ENCODE assay signal across 8 cellular contexts in the genomic region with DNA sequence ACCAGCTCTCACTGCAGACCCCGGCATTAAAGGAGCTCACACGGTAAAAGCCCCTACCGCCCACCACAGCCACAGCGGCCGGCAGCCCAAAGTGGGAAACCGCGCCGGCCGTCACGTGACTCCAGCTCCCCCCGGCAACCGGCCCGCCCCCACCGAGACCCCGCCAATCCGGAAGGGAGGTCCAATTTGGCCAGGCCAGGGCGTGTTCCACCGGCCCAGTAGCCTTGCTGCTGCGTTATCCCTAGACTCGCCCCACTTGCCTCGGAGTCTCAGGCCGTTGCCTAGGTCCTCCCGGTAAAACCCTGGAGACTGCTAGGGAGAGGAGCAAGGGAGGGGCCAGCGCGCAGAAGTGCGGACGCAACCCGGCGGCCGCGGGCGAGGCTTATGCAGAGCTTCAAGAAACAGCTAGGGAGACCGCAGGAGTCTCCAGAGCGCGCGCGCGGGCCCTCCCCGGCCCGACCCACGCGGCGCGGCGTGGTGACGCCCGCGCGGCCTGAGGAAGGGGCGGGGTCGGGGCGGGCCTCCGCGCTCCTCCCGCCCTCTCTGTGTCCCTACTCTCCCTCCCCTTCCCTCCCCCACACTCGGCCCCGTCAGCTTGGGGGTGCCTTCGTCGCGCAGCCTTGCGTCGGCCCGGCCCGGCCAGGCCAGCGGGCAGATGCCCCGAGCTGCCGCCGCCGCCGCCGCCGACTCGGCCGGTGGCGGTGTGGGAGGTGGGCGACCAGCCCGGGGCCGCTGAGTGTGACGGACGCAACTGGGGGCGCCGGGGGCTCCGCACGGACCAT. TPM values are rescaled to one million over a fixed set of nuclear protein-coding genes. Genes with fewer than 3 reads are reported as not detected.
DNase-seq lines count a peak whose midpoint lies in the region; ATAC-seq, FAIRE-seq and TF ChIP-seq lines count a peak whose summit lies in the region.

A gene with protein sequence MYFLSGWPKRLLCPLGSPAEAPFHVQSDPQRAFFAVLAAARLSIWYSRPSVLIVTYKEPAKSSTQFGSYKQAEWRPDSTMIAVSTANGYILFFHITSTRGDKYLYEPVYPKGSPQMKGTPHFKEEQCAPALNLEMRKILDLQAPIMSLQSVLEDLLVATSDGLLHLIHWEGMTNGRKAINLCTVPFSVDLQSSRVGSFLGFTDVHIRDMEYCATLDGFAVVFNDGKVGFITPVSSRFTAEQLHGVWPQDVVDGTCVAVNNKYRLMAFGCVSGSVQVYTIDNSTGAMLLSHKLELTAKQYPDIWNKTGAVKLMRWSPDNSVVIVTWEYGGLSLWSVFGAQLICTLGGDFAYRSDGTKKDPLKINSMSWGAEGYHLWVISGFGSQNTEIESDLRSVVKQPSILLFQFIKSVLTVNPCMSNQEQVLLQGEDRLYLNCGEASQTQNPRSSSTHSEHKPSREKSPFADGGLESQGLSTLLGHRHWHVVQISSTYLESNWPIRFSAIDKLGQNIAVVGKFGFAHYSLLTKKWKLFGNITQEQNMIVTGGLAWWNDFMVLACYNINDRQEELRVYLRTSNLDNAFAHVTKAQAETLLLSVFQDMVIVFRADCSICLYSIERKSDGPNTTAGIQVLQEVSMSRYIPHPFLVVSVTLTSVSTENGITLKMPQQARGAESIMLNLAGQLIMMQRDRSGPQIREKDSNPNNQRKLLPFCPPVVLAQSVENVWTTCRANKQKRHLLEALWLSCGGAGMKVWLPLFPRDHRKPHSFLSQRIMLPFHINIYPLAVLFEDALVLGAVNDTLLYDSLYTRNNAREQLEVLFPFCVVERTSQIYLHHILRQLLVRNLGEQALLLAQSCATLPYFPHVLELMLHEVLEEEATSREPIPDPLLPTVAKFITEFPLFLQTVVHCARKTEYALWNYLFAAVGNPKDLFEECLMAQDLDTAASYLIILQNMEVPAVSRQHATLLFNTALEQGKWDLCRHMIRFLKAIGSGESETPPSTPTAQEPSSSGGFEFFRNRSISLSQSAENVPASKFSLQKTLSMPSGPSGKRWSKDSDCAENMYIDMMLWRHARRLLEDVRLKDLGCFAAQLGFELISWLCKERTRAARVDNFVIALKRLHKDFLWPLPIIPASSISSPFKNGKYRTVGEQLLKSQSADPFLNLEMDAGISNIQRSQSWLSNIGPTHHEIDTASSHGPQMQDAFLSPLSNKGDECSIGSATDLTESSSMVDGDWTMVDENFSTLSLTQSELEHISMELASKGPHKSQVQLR (N-terminal part only) (plus strand): TSS at position 578 of the 782 bp plus-strand sequence. CDS start 203 bp downstream, at position 781.

- no peak within 1 kb of the TSS for H2BK5ac ChIP-seq in H9 (ENCODE audit: insufficient read length, low read length)

- H3K23me2 ChIP-seq in H9 (ENCODE audit: insufficient read length, low read depth, low read length, poor library complexity, severe bottlenecking) = peaks cover 11% of the 10 kb centered on the region

- no peak within 1 kb of the TSS for H4K8ac ChIP-seq in H9 (replicated peaks; ENCODE audit: insufficient read length, low read depth, low read length)

- H2BK20ac ChIP-seq in H9 (ENCODE audit: low read depth, low read length, poor library complexity, severe bottlenecking) = no peak within 1 kb of the TSS

- peaks cover 21% of the 10 kb centered on the region for H3F3A ChIP-seq in neural progenitor cell (ENCODE audit: low read depth)

- H2BK15ac ChIP-seq in H9 (ENCODE audit: low read depth, low read length) = no peak within 1 kb of the TSS

- H3K9me3 Mint-ChIP-seq in H9 = no peaks in the 10 kb centered on the region
- H3K9me3 Mint-ChIP-seq in neural progenitor cell = peaks cover 4% of the 10 kb centered on the region

- H4K5ac ChIP-seq in H9 (ENCODE audit: insufficient read length, low read depth, low read length) = no peak within 1 kb of the TSS

- H3K27me3 ChIP-seq in H9 (ENCODE audit: insufficient read depth, low read length) = no peaks in the 10 kb centered on the region
- no peaks in the 10 kb centered on the region for H3K27me3 ChIP-seq in MG63
- no peaks in the 10 kb centered on the region for H3K27me3 ChIP-seq in SJSA1 (replicated peaks)
- H3K27me3 ChIP-seq in foreskin keratinocyte = no peaks in the 10 kb centered on the region
- H3K27me3 ChIP-seq in neural progenitor cell = no peaks in the 10 kb centered on the region
- H3K27me3 ChIP-seq in stomach smooth muscle (ENCODE audit: control insufficient read depth in 1 of 2, insufficient read depth in 2 of 2, low read length in 2 of 2) = no peaks in the 10 kb centered on the region

- peak; percentile 86 for ATAC-seq in foreskin keratinocyte

- H3K4ac ChIP-seq in H9 (ENCODE audit: low read depth, low read length) = no peak within 1 kb of the TSS

- H4K20me1 ChIP-seq in H9 (ENCODE audit: control insufficient read depth, insufficient read depth, insufficient read length) = no peaks in the 10 kb centered on the region
- peaks cover 26% of the 10 kb centered on the region for H4K20me1 ChIP-seq in neural progenitor cell (ENCODE audit: low read depth)

- peak within 1 kb of the TSS; percentile 60 for H3K18ac ChIP-seq in H9 (ENCODE audit: insufficient read length, low read depth, low read length)

- peak within 1 kb of the TSS; percentile 70 for H3K9ac ChIP-seq in H9 (ENCODE audit: extremely low read depth, insufficient read length, low read length)
- peak within 1 kb of the TSS; percentile 71 for H3K9ac ChIP-seq in neural progenitor cell
- peak within 1 kb of the TSS; percentile 74 to 84 for H3K9ac ChIP-seq in stomach smooth muscle (ENCODE audit: low read length in 2 of 2)

- H3K4me3 ChIP-seq in MG63 (peak within 1 kb of the TSS; percentile 61), SJSA1 (peak within 1 kb of the TSS; percentile 90), neural progenitor cell (peak within 1 kb of the TSS; percentile 87), stomach smooth muscle (ENCODE audit: low read length in 2 of 2) (peak within 1 kb of the TSS; percentile 86 to 91)

- no peaks in the 10 kb centered on the region for H3K27me3 Mint-ChIP-seq in H9 (ENCODE audit: low read depth)
- H3K27me3 Mint-ChIP-seq in neural progenitor cell (ENCODE audit: insufficient read depth, low read depth) = peaks cover 3% of the 10 kb centered on the region

- H2AFZ ChIP-seq in H9 (ENCODE audit: low read length) (peak within 1 kb of the TSS; percentile 90), neural progenitor cell (replicated peaks) (peak within 1 kb of the TSS; percentile 90)

- H2AK5ac ChIP-seq in H9 (ENCODE audit: insufficient read length, low read length) = no peak within 1 kb of the TSS

- H3K36me3 Mint-ChIP-seq in H9 (ENCODE audit: insufficient read depth in 1 of 3, low read depth in 3 of 3) (no peaks in the 10 kb centered on the region; a peak in 1 of 7 replicates), neural progenitor cell (peaks cover 3% of the 10 kb centered on the region)

- H3K9me3 ChIP-seq in H9 (ENCODE audit: control insufficient read depth, low read depth, low read length) = no peaks in the 10 kb centered on the region
- no peaks in the 10 kb centered on the region for H3K9me3 ChIP-seq in MG63
- H3K9me3 ChIP-seq in SJSA1 (replicated peaks) = no peaks in the 10 kb centered on the region
- no peaks in the 10 kb centered on the region for H3K9me3 ChIP-seq in neural progenitor cell (ENCODE audit: low read depth)
- no peaks in the 10 kb centered on the region for H3K9me3 ChIP-seq in stomach smooth muscle (ENCODE audit: control insufficient read depth in 2 of 2, low read length in 2 of 2)

- peaks cover under 1% of the 10 kb centered on the region for H3K79me1 ChIP-seq in H9 (ENCODE audit: insufficient read depth, low read depth, low read length, poor library complexity, severe bottlenecking)

- H3K4me2 ChIP-seq in H9 (ENCODE audit: insufficient read depth, insufficient read length, low read length) (peak within 1 kb of the TSS; percentile 97), neural progenitor cell (peak within 1 kb of the TSS; percentile 89)

- H3K14ac ChIP-seq in H9 (ENCODE audit: insufficient read depth, low read length) = peak within 1 kb of the TSS; percentile 62

- no peak within 1 kb of the TSS for H3K56ac ChIP-seq in H9 (ENCODE audit: insufficient read length, low read depth, low read length)

- H3K4me3 Mint-ChIP-seq in H9 (peak within 1 kb of the TSS; percentile 97 to 98), neural progenitor cell (peak within 1 kb of the TSS; percentile 99)

- WGBS in H9 (ENCODE audit: extremely low coverage, insufficient read length, low lambda C conversion rate) = no CpG with 5 or more reads among the region's 84 CpGs

- peak; percentile 23 for FAIRE-seq in G401.6 (lab: Jason Lieb, UNC)

- H3K27ac Mint-ChIP-seq in H9 = peak within 1 kb of the TSS; percentile 80 to 95 (median 90); a peak in 6 of 7 replicates
- H3K27ac Mint-ChIP-seq in neural progenitor cell = peak within 1 kb of the TSS; percentile 98

- H3K4me1 ChIP-seq in H9 (ENCODE audit: insufficient read depth, low read length) (no peaks in the 10 kb centered on the region), SJSA1 (replicated peaks) (peaks cover 41% of the 10 kb centered on the region), foreskin keratinocyte (peaks cover 15% of the 10 kb centered on the region), neural progenitor cell (peaks cover 9% of the 10 kb centered on the region), stomach smooth muscle (ENCODE audit: control insufficient read depth, insufficient read depth, low read length) (peaks cover 10% of the 10 kb centered on the region)

- no peak within 1 kb of the TSS for H2BK120ac ChIP-seq in H9 (ENCODE audit: low read depth, low read length, poor library complexity, severe bottlenecking)

- TF ChIP-seq CTCF in H9 (conservative IDR thresholded peaks at IDR 0.05) (no peak), foreskin keratinocyte (conservative IDR thresholded peaks at IDR 0.05) (peak; percentile 9), neural progenitor cell (IDR thresholded peaks at IDR 0.05) (no peak)

- H3T11ph ChIP-seq in H9 (ENCODE audit: low read length) = no peak within 1 kb of the TSS

- no peaks in the 10 kb centered on the region for H3K36me3 ChIP-seq in MG63
- H3K36me3 ChIP-seq in SJSA1 = peaks cover 10% of the 10 kb centered on the region
- no peaks in the 10 kb centered on the region for H3K36me3 ChIP-seq in neural progenitor cell
- H3K36me3 ChIP-seq in stomach smooth muscle (ENCODE audit: control insufficient read depth in 2 of 2, insufficient read depth in 2 of 2, low read length in 2 of 2) = no peaks in the 10 kb centered on the region

- H4K91ac ChIP-seq in H9 (ENCODE audit: insufficient read length, low read depth, low read length) = no peak within 1 kb of the TSS

- H3K27ac ChIP-seq in H9 (ENCODE audit: insufficient read length, low read depth, low read length) (no peak within 1 kb of the TSS), SJSA1 (peak within 1 kb of the TSS; percentile 85), foreskin keratinocyte (peak within 1 kb of the TSS; percentile 63), neural progenitor cell (peak within 1 kb of the TSS; percentile 91), stomach smooth muscle (ENCODE audit: low read length) (peak within 1 kb of the TSS; percentile 86)

- H3K4me1 Mint-ChIP-seq in H9 = peaks cover 23 to 24% of the 10 kb centered on the region in 2 experiments
- H3K4me1 Mint-ChIP-seq in neural progenitor cell = peaks cover 15% of the 10 kb centered on the region

- H3K79me2 ChIP-seq in H9 (ENCODE audit: insufficient read depth, low read length) = peaks cover 10% of the 10 kb centered on the region; the same call in 1 of the 2 replicates
- peaks cover 55% of the 10 kb centered on the region for H3K79me2 ChIP-seq in neural progenitor cell (ENCODE audit: low read depth)

- no peak within 1 kb of the TSS for H2BK12ac ChIP-seq in H9 (ENCODE audit: insufficient read length, low read depth, low read length)

- no peak within 1 kb of the TSS for H3K23ac ChIP-seq in H9 (ENCODE audit: insufficient read length, low read depth, low read length)

- peak; percentile 95 for DNase-seq in H9
- peak; percentile 79 for DNase-seq in MG63
- DNase-seq in SJSA1 (ENCODE audit: low read depth in 1 of 2, low spot score in 2 of 2) = peak; percentile 81 to 88
- peak; percentile 64 to 86 (median 74) for DNase-seq in activated naive CD4-positive, alpha-beta T cell (lab: John Stamatoyannopoulos, UW)
- peak; percentile 76 to 85 for DNase-seq in foreskin keratinocyte
- DNase-seq in neural progenitor cell (ENCODE audit: low spot score) = peak; percentile 93

RNA-seq across cellular contexts. Expression of the gene that starts here (rescaled TPM):
- total RNA-seq in H9 (2021) (13.7 and 13.8 TPM in 2 replicates), foreskin keratinocyte (15.6 TPM in 2 replicates), neural progenitor cell (ENCODE audit: low replicate concordance) (27.4 and 31.9 TPM in 2 replicates)
- 4.1 and 9.0 TPM in 2 replicates for total RNA-seq in MG63 (2014; rRNA removed; shearing (Covaris generic); ENCODE audit: low replicate concordance)
- 25.3 and 35.0 TPM in 2 replicates for total RNA-seq in SJSA1 (2014; rRNA removed; shearing (Covaris generic))
- polyA plus RNA-seq in foreskin keratinocyte = 2.4 and 3.0 TPM in 2 replicates
